11 cellular contexts compared by ENCODE assay signal in genomic region chr1:43822040-43822439, GRCh38.
DNase-seq lines count a peak whose midpoint lies in the region; FAIRE-seq and TF ChIP-seq lines count a peak whose summit lies in the region.
"Had no signal": no experiment of that assay in that cellular context is flagged by ENCODE, and none has a peak within 500 bp of the region (broad histone marks: within the 10 kb centered on the region; RNA-seq: fewer than 3 reads in every experiment).

No MANE protein-coding gene starts in this region.

- H3K9me3 ChIP-seq in endothelial cell of umbilical vein (replicated peaks; ENCODE audit: control insufficient read depth, insufficient read depth, low read length) (no peaks in the 10 kb centered on the region), muscle layer of colon (ENCODE audit: low read length) (no peaks in the 10 kb centered on the region), HAP-1 (peaks cover 7% of the 10 kb centered on the region)

- dilution Hi-C loops in endothelial cell of umbilical vein (cut with MboI; ENCODE audit: extremely low pct_ligation_motif_present, low sequenced_read_pairs), result no loop called here

- DNase-seq in AG10803 (ENCODE audit: low read depth) (peak; percentile 91), NCI-H460 (ENCODE audit: extremely low read depth, low read depth) (peak; percentile 82), endothelial cell of umbilical vein (ENCODE audit: low read depth, low spot score) (peak; percentile 83), posterior vena cava (ENCODE audit: low spot score) (no peak), OCI-M1 (lab: John Stamatoyannopoulos, UW) (no peak), HAP-1 (ENCODE audit: low spot score in 2 of 2) (no peak), NCI-H2081 treated with DMSO at 0.1 percent for 48 hours (lab: John Stamatoyannopoulos, UW) (no peak)
- DNase-seq: activated CD8-positive, alpha-beta memory T cell treated with anti-CD3 and anti-CD28 coated beads, Interleukin-2, amount 50 U/mL, for 4 hours; stimulated activated naive CD8-positive, alpha-beta T cell treated with anti-CD3 and anti-CD28 coated beads, Interleukin-15, Interleukin-2, amounts not matched to agents 100 U/mL and 50 U/mL, for 24 hours had no signal

- H3K4me2 ChIP-seq in endothelial cell of umbilical vein (ENCODE audit: insufficient read depth, low read length), result peak overlapping the region; percentile 42

- peak overlapping the region; percentile 32 for H3K9ac ChIP-seq in endothelial cell of umbilical vein (replicated peaks; ENCODE audit: extremely low read depth, insufficient read depth, low read length)
- no peak overlapping the region for H3K9ac ChIP-seq in muscle layer of colon (ENCODE audit: low read length)

- BruUV-seq in endothelial cell of umbilical vein (replicated peaks; lab: Mats Ljungman, UMichigan), result no TSS peak

- no peaks in the 10 kb centered on the region for H3K79me2 ChIP-seq in endothelial cell of umbilical vein (ENCODE audit: control insufficient read depth, insufficient read depth, low read length)

- CTCF ChIA-PET in endothelial cell of umbilical vein (lab: Charles Lee), result interaction anchor here (1.1 kb wide), 1 partner anchor 28 kb away, joined by 3 read pairs; no protein-coding TSS in a partner anchor

- H3K4me3 ChIP-seq in AG10803 (ENCODE audit: low read length), result no peak overlapping the region
- H3K4me3 ChIP-seq in endothelial cell of umbilical vein (replicated peaks in 1 of 3; ENCODE audit: insufficient read depth in 1 of 3, low read depth in 1 of 3, low read length in 3 of 3), result no peak overlapping the region
- no peak overlapping the region for H3K4me3 ChIP-seq in muscle layer of colon (ENCODE audit: low read depth in 1 of 2, low read length in 2 of 2)
- no peak overlapping the region for H3K4me3 ChIP-seq in HAP-1

- H3K36me3 ChIP-seq in endothelial cell of umbilical vein (ENCODE audit: control insufficient read depth in 2 of 2, extremely low read depth in 1 of 2, insufficient read depth in 2 of 2, low read length in 2 of 2) (no peaks in the 10 kb centered on the region), muscle layer of colon (ENCODE audit: insufficient read depth, low read length) (no peaks in the 10 kb centered on the region), HAP-1 (replicated peaks) (0 out of 2 replicates have a peak, but pooled peaks cover 6% of the 10 kb centered on the region)

- POLR2A ChIA-PET in endothelial cell of umbilical vein (lab: Charles Lee), result no interaction called here

- H3K27ac ChIP-seq in endothelial cell of umbilical vein (ENCODE audit: insufficient read depth, low read depth, low read length) (peak overlapping the region; percentile 87), muscle layer of colon (ENCODE audit: low read depth, low read length) (peak overlapping the region; percentile 30)

- no peak for TF ChIP-seq POLR2A in endothelial cell of umbilical vein (IDR thresholded peaks at IDR 0.05; ENCODE audit: low read depth, low read length)

- H3K27me3 ChIP-seq in endothelial cell of umbilical vein (ENCODE audit: control insufficient read depth in 2 of 2, insufficient read depth in 2 of 2, low read length in 2 of 2) (no peaks in the 10 kb centered on the region), muscle layer of colon (ENCODE audit: control insufficient read depth in 1 of 2, insufficient read depth in 2 of 2, low read length in 2 of 2) (no peaks in the 10 kb centered on the region), HAP-1 (ENCODE audit: low read depth) (no peaks in the 10 kb centered on the region)

- H2AFZ ChIP-seq in endothelial cell of umbilical vein (ENCODE audit: low read depth, low read length), result no peak overlapping the region

- H3K9me1 ChIP-seq in endothelial cell of umbilical vein (replicated peaks; ENCODE audit: control insufficient read depth, extremely low read depth, insufficient read depth, low read length), result no peaks in the 10 kb centered on the region

- H3K4me1 ChIP-seq in endothelial cell of umbilical vein (ENCODE audit: control insufficient read depth, extremely low read depth, insufficient read depth, low read length) (peaks cover 28% of the 10 kb centered on the region), muscle layer of colon (ENCODE audit: insufficient read depth, low read length) (peaks cover 7% of the 10 kb centered on the region), HAP-1 (no peaks in the 10 kb centered on the region)

- in situ Hi-C loops in HAP-1 (cut with MboI; ENCODE audit: low sequenced_read_pairs), result no loop called here

- H4K20me1 ChIP-seq in endothelial cell of umbilical vein (replicated peaks; ENCODE audit: control insufficient read depth, extremely low read depth, insufficient read depth, low read length), result no peaks in the 10 kb centered on the region

- FAIRE-seq in endothelial cell of umbilical vein (lab: Jason Lieb, UNC), result peak; percentile 95
- FAIRE-seq: endometrium had no signal

- intact Hi-C loops in endothelial cell of umbilical vein (cut with micrococcal nuclease), result loop anchor here (1.0 to 2.0 kb wide), 2 partner anchors 12 to 59 kb away; no protein-coding TSS in a partner anchor
- intact Hi-C loops in posterior vena cava (cut with DNase I), result no loop called here

- TF ChIP-seq CTCF in AG10803 (conservative IDR thresholded peaks at IDR 0.05; ENCODE audit: low read length) (no peak), endothelial cell of umbilical vein (IDR thresholded peaks at IDR 0.05; ENCODE audit: extremely low read depth in 1 of 2, insufficient read depth in 1 of 2, low read depth in 1 of 2, low read length in 2 of 2) (no peak)

TF ChIP-seq in endothelial cell of umbilical vein, 7 proteins besides CTCF, POLR2A, EP300 and RAD21:
- TF ChIP-seq EZH2 (IDR thresholded peaks at IDR 0.05; ENCODE audit: borderline replicate concordance, low read depth, low read length, severe bottlenecking), result no peak
- no peak for TF ChIP-seq MYC (IDR thresholded peaks at IDR 0.05; ENCODE audit: low read depth, low read length)
- peak; percentile 99 for TF ChIP-seq JUN (IDR thresholded peaks at IDR 0.05; ENCODE audit: borderline replicate concordance, insufficient read depth, insufficient read length, low read depth)
- TF ChIP-seq POLR2AphosphoS5 (IDR thresholded peaks at IDR 0.05; ENCODE audit: insufficient read depth, low read depth, low read length), result peak; percentile 46
- TF ChIP-seq GATA2 (IDR thresholded peaks at IDR 0.05; ENCODE audit: insufficient read depth, insufficient read length, low read depth, low read length), result no peak
- TF ChIP-seq FOS (IDR thresholded peaks at IDR 0.05; ENCODE audit: borderline replicate concordance, insufficient read depth, low read length), result peak; percentile 98
- peak; percentile 77 for TF ChIP-seq MAX (IDR thresholded peaks at IDR 0.05; ENCODE audit: insufficient read depth, insufficient read length)

Comparison
In these comparisons a context has a peak if more than half of its experiments do, and no peak if none do; other contexts are left out.
1. DNase-seq: peak in AG10803 (single experiment), NCI-H460 (single experiment) and endothelial cell of umbilical vein (single experiment); none in posterior vena cava (single experiment), OCI-M1 (single experiment), HAP-1 (0 of 2) and NCI-H2081 treated with DMSO at 0.1 percent for 48 hours (single experiment).